19 cellular contexts compared by ENCODE assay signal in the genomic region with DNA sequence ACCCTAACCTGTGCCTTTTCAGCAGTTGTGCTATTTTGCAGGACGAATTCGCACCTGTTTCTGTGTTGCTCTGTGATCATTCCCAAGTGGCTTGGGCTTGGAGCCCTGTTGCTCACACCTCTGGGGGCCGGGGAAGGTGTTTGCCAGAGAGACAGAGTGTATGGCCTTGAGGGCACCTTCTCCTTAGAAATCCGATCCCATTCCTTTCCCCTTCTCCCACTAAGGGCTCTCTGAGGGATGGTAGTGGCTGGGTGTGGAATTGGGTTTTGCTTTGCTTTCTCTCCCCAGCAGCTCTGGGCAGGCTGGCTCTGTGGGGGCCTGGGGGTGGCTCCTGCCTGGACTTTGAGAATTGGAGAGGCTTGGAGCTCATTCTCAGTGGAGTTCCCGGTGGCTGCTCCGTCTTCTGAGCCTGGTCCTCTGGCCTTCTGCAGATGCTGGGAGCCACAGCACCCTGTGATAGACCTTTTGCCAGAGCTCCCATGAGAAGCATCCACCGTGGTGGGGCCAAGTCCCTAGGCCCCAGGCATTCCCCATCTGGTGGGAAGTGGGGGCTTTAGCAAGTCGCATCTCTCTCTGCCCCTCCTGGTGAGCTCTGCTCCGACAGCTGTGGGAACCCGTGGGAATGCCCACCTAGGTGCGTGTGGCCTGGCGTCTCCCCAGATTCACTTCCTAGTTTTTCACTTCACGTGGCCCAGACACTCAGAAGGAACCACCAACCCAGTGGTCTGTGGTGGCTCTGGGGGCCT. TPM values are rescaled to one million over a fixed set of nuclear protein-coding genes. Genes with fewer than 3 reads are reported as not detected.
DNase-seq lines count a peak whose midpoint lies in the region; ATAC-seq and TF ChIP-seq lines count a peak whose summit lies in the region.
"Had no signal": no experiment of that assay in that cellular context is flagged by ENCODE, and none has a peak within 500 bp of the region (broad histone marks: within the 10 kb centered on the region; RNA-seq: fewer than 3 reads in every experiment).

No MANE protein-coding gene starts in this region.

- no peak overlapping the region for H3K4me3 ChIP-seq in left ventricle myocardium inferior
- no peak overlapping the region for H3K4me3 ChIP-seq in mesendoderm (ENCODE audit: low read length)
- H3K4me3 ChIP-seq in upper lobe of left lung: no peak overlapping the region
- H3K4me3 ChIP-seq: tibial artery had no signal

- no peak for TF ChIP-seq POLR2A in upper lobe of left lung (IDR thresholded peaks at IDR 0.05)

- ATAC-seq in left cardiac atrium: no peak
- no peak for ATAC-seq in upper lobe of left lung (ENCODE audit: low FRiP score in 2 of 2)
- ATAC-seq in HG02973 (IDR thresholded peaks at IDR 0.05; ENCODE audit: unreplicated experiment): no peak

- H3K9me3 ChIP-seq in left ventricle myocardium inferior (replicated peaks) (peaks cover 11% of the 10 kb centered on the region), upper lobe of left lung (no peaks in the 10 kb centered on the region)

- H3K36me3 ChIP-seq in left ventricle myocardium inferior (peaks cover 8% of the 10 kb centered on the region), mesendoderm (ENCODE audit: control insufficient read depth, insufficient read depth, low read length) (no peaks in the 10 kb centered on the region), upper lobe of left lung (peaks cover 0 to 3% (median 2%) of the 10 kb centered on the region in 4 donors)
- H3K36me3 ChIP-seq: tibial artery had no signal

- H3K56ac ChIP-seq in mesendoderm (ENCODE audit: low read length): peak overlapping the region; percentile 36

- TF ChIP-seq CTCF in left ventricle myocardium inferior (IDR thresholded peaks at IDR 0.05; ENCODE audit: borderline replicate concordance) (no peak), upper lobe of left lung (IDR thresholded peaks at IDR 0.05) (no peak), GM20000 (IDR thresholded peaks at IDR 0.05; ENCODE audit: extremely low read depth, missing control alignments) (no peak)

- H3K4ac ChIP-seq in mesendoderm (ENCODE audit: low read depth, low read length): no peak overlapping the region

- H3K4me1 ChIP-seq in left ventricle myocardium inferior: peaks cover 50% of the 10 kb centered on the region
- H3K4me1 ChIP-seq in mesendoderm (ENCODE audit: control insufficient read depth, low read depth, low read length): peaks cover 17% of the 10 kb centered on the region
- peaks cover 26 to 58% (median 46%) of the 10 kb centered on the region in 4 donors for H3K4me1 ChIP-seq in upper lobe of left lung

- no CpG with 5 or more reads among the region's 13 CpGs for WGBS in mesendoderm (ENCODE audit: extremely low coverage, insufficient coverage, low lambda C conversion rate)
- WGBS in upper lobe of left lung, 2 donors: 54 to 63% methylated on average over 11 to 13 of the region's 13 CpGs

- H4K5ac ChIP-seq in mesendoderm (ENCODE audit: low read length): no peak overlapping the region

- intact Hi-C loops in left ventricle myocardium inferior (cut with micrococcal nuclease): no loop called here
- intact Hi-C loops in left cardiac atrium (cut with DNase I): no loop called here

- no peak for TF ChIP-seq EP300 in upper lobe of left lung (IDR thresholded peaks at IDR 0.05)

- peak overlapping the region; percentile 51 for H3K27ac ChIP-seq in left ventricle myocardium inferior (replicated peaks)
- H3K27ac ChIP-seq in mesendoderm (ENCODE audit: low read depth, low read length): no peak overlapping the region
- H3K27ac ChIP-seq in upper lobe of left lung: peak overlapping the region; percentile 36 to 74 (median 68)
- H3K27ac ChIP-seq: tibial artery had no signal

- no peak overlapping the region for H3K4me2 ChIP-seq in mesendoderm (ENCODE audit: low read length)

- DNase-seq in left ventricle myocardium inferior: no peak
- no peak for DNase-seq in left cardiac atrium
- peak; percentile 21 for DNase-seq in NCI-H510A (lab: John Stamatoyannopoulos, UW)
- peak; percentile 65 for DNase-seq in mesendoderm
- DNase-seq in upper lobe of left lung: no peak
- DNase-seq in GM20000 (ENCODE audit: low spot score): no peak
- DNase-seq in activated CD4-positive, alpha-beta memory T cell treated with anti-CD3 and anti-CD28 coated beads, Interleukin-2, amount 10 ng/mL, durations not matched to agents 7 days and 5 days: no peak
- DNase-seq: activated CD4-positive, alpha-beta T cell treated with anti-CD3 and anti-CD28 coated beads, Interleukin-2, amount 10 ng/mL, durations not matched to agents 24 days and 14 days; activated CD8-positive, alpha-beta memory T cell treated with anti-CD3 and anti-CD28 coated beads, Interleukin-2, amount 50 U/mL, for 4 hours; activated naive CD4-positive, alpha-beta T cell treated with Interleukin-2 at 50 U/mL for 16 hours; anterior cingulate cortex; HCEC 1CT; Kasumi-1; mammary epithelial cell; naive B cell; NCI-H1092 treated with DMSO at 0.1 percent for 48 hours; stimulated activated CD4-positive, alpha-beta T cell treated with anti-CD3 and anti-CD28 coated beads, Interleukin-12 subunit alpha, Interleukin-12 subunit beta, amount 100 ng/mL, for 4 hours had no signal

- peaks cover 19% of the 10 kb centered on the region for H3K79me2 ChIP-seq in mesendoderm (ENCODE audit: control insufficient read depth, insufficient read depth, low read length)

- H2BK15ac ChIP-seq in mesendoderm (replicated peaks; ENCODE audit: low read depth): no peak overlapping the region

- H3K4me3 Mint-ChIP-seq in activated CD4-positive, alpha-beta memory T cell treated with anti-CD3 and anti-CD28 coated beads, Interleukin-2, amount 10 ng/mL, durations not matched to agents 7 days and 5 days: no peak overlapping the region
- H3K4me3 Mint-ChIP-seq: activated CD4-positive, alpha-beta T cell treated with anti-CD3 and anti-CD28 coated beads, Interleukin-2, amount 10 ng/mL, durations not matched to agents 24 days and 14 days had no signal

- no peak overlapping the region for H4K8ac ChIP-seq in mesendoderm (ENCODE audit: low read depth, low read length)

- H3K79me1 ChIP-seq in mesendoderm (ENCODE audit: low read length): peaks cover 20% of the 10 kb centered on the region

- H2BK5ac ChIP-seq in mesendoderm (ENCODE audit: low read length): no peak overlapping the region

- no peak overlapping the region for H3K18ac ChIP-seq in mesendoderm (ENCODE audit: low read length)

- H3K27me3 ChIP-seq in left ventricle myocardium inferior (ENCODE audit: low read depth): no peaks in the 10 kb centered on the region
- no peaks in the 10 kb centered on the region for H3K27me3 ChIP-seq in mesendoderm (ENCODE audit: insufficient read depth, low read length, poor library complexity)
- no peaks in the 10 kb centered on the region for H3K27me3 ChIP-seq in upper lobe of left lung
- H3K27me3 ChIP-seq: tibial artery had no signal

- H3K9ac ChIP-seq in mesendoderm (ENCODE audit: low read length): no peak overlapping the region

- POLR2A ChIA-PET in activated CD4-positive, alpha-beta memory T cell treated with anti-CD3 and anti-CD28 coated beads, Interleukin-2, amount 10 ng/mL, durations not matched to agents 7 days and 5 days (lab: Charles Lee): no interaction called here

- no peak overlapping the region for H2BK120ac ChIP-seq in mesendoderm (ENCODE audit: low read depth, low read length)

- peaks cover 3% of the 10 kb centered on the region for H3K4me1 Mint-ChIP-seq in activated CD4-positive, alpha-beta memory T cell treated with anti-CD3 and anti-CD28 coated beads, Interleukin-2, amount 10 ng/mL, durations not matched to agents 7 days and 5 days

- no peak overlapping the region for H3K27ac Mint-ChIP-seq in activated CD4-positive, alpha-beta memory T cell treated with anti-CD3 and anti-CD28 coated beads, Interleukin-2, amount 10 ng/mL, durations not matched to agents 7 days and 5 days
- H3K27ac Mint-ChIP-seq: activated CD4-positive, alpha-beta T cell treated with anti-CD3 and anti-CD28 coated beads, Interleukin-2, amount 10 ng/mL, durations not matched to agents 24 days and 14 days had no signal

- CTCF ChIA-PET in activated CD4-positive, alpha-beta memory T cell treated with anti-CD3 and anti-CD28 coated beads, Interleukin-2, amount 10 ng/mL, durations not matched to agents 7 days and 5 days (lab: Charles Lee): no interaction called here

- no peaks in the 10 kb centered on the region for H3K36me3 Mint-ChIP-seq in activated CD4-positive, alpha-beta memory T cell treated with anti-CD3 and anti-CD28 coated beads, Interleukin-2, amount 10 ng/mL, durations not matched to agents 7 days and 5 days (ENCODE audit: low read depth)

- no peak overlapping the region for H3K23ac ChIP-seq in mesendoderm (ENCODE audit: low read length)

- H3K27me3 Mint-ChIP-seq in activated CD4-positive, alpha-beta memory T cell treated with anti-CD3 and anti-CD28 coated beads, Interleukin-2, amount 10 ng/mL, durations not matched to agents 7 days and 5 days: no peaks in the 10 kb centered on the region
- H3K27me3 Mint-ChIP-seq: activated CD4-positive, alpha-beta T cell treated with anti-CD3 and anti-CD28 coated beads, Interleukin-2, amount 10 ng/mL, durations not matched to agents 24 days and 14 days; naive B cell had no signal

- no peaks in the 10 kb centered on the region for H3K9me3 Mint-ChIP-seq in activated CD4-positive, alpha-beta memory T cell treated with anti-CD3 and anti-CD28 coated beads, Interleukin-2, amount 10 ng/mL, durations not matched to agents 7 days and 5 days
- H3K9me3 Mint-ChIP-seq: activated CD4-positive, alpha-beta T cell treated with anti-CD3 and anti-CD28 coated beads, Interleukin-2, amount 10 ng/mL, durations not matched to agents 24 days and 14 days; naive B cell had no signal

- H2AK5ac ChIP-seq in mesendoderm (ENCODE audit: low read length): no peak overlapping the region

RNA-seq across cellular contexts. Expression of a gene that starts 26.1 kb away (rescaled TPM):
- total RNA-seq in left ventricle myocardium inferior (106 TPM), left cardiac atrium (10 to 100 TPM; 58.5 to 69.9 TPM), upper lobe of left lung (100 to 1,000 TPM; 159 to 285 (median 260) TPM)
- 12.6 TPM for polyA plus RNA-seq in mesendoderm (2013, experiment 1 of 2)
- 12.0 TPM for polyA plus RNA-seq in mesendoderm (2013, experiment 2 of 2)
- 10 to 100 TPM; 52.5 to 53.3 TPM for total RNA-seq in activated CD4-positive, alpha-beta memory T cell treated with anti-CD3 and anti-CD28 coated beads, Interleukin-2, amount 10 ng/mL, durations not matched to agents 7 days and 5 days

Comparison
In these comparisons a context has a peak if more than half of its experiments do, and no peak if none do; other contexts are left out.
1. DNase-seq: peak in NCI-H510A (single experiment) and mesendoderm (single experiment); none in left ventricle myocardium inferior (single experiment), left cardiac atrium (single experiment), upper lobe of left lung (0 of 2), GM20000 (single experiment) and activated CD4-positive, alpha-beta memory T cell treated with anti-CD3 and anti-CD28 coated beads, Interleukin-2, amount 10 ng/mL, durations not matched to agents 7 days and 5 days (single experiment).